ENCODE assay signal across 24 cellular contexts in the genomic region with DNA sequence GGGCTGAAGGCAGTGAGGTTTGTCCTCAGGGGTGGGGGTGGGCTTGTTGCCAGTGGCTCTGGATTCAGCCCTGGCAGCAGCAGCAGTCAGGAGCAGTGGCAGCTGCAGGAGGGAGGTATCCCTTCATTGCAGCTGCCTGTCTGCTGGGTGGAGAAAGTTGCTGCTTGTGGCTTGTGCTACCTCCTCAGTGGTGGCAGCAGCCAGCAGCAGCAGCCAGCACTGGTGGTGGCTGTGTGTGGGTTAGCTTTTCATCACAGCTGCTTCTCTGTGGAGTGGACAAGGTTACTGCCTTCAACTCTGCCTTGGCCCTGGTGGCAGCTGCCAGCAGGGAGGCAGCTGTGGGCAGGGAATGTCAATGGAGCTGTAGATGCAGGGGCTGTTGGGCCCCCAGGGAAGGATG.
"Had no signal": no experiment of that assay in that cellular context is flagged by ENCODE, and none has a peak within 500 bp of the region (broad histone marks: within the 10 kb centered on the region; RNA-seq: fewer than 3 reads in every experiment).

No MANE protein-coding gene starts in this region.

- H3K36me3 ChIP-seq: esophagus muscularis mucosa, gastrocnemius medialis, heart right ventricle, neutrophil, suprapubic skin, thyroid gland had no signal

- H3K9me3 ChIP-seq: gastrocnemius medialis, neutrophil, psoas muscle, thyroid gland had no signal

- H3K27me3 ChIP-seq: esophagus muscularis mucosa, gastrocnemius medialis, neutrophil, suprapubic skin, thyroid gland had no signal

- DNase-seq: cerebellar nuclear complex; effector memory CD8-positive, alpha-beta T cell; gastrocnemius medialis; heart right ventricle; islet precursor cell; mammary epithelial cell; naive B cell; nephron progenitor cell; psoas muscle; retina; stimulated activated CD4-positive, alpha-beta T cell treated with anti-CD3 and anti-CD28 coated beads, Interleukin-2, amount 100 ng/mL, for 24 hours; stimulated activated CD4-positive, alpha-beta T cell treated with anti-CD3 and anti-CD28 coated beads, Interleukin-4, amount 100 ng/mL, for 4 hours; stimulated activated naive B cell treated with anti-CD40 and anti-IgM and Interleukin-4, amounts not matched to agents 10 μg/mL and 1 μg/mL and 100 μg/mL, for 72 hours; thyroid gland had no signal

- ATAC-seq: effector memory CD8-positive, alpha-beta T cell; gastrocnemius medialis; heart right ventricle; left lobe of liver; psoas muscle; sciatic nerve; stimulated activated naive B cell treated with anti-CD40 and anti-IgM and Interleukin-4, amounts not matched to agents 10 μg/mL and 1 μg/mL and 100 μg/mL, for 72 hours had no signal

- H3K27ac Mint-ChIP-seq: dendritic cell treated with granulocyte-macrophage colony-stimulating factor and Interleukin-4, amounts not matched to agents 40 ng/mL and 50 ng/mL, for 4 days; effector memory CD8-positive, alpha-beta T cell; mesothelial cell of epicardium; naive B cell; nephron progenitor cell; stimulated activated naive B cell treated with anti-CD40 and anti-IgM and Interleukin-4, amounts not matched to agents 10 μg/mL and 1 μg/mL and 100 μg/mL, for 72 hours; type B pancreatic cell had no signal

- H3K36me3 Mint-ChIP-seq: type B pancreatic cell had no signal

- H3K27me3 Mint-ChIP-seq: dendritic cell treated with granulocyte-macrophage colony-stimulating factor and Interleukin-4, amounts not matched to agents 40 ng/mL and 50 ng/mL, for 4 days; type B pancreatic cell had no signal

- H3K4me3 Mint-ChIP-seq: dendritic cell treated with granulocyte-macrophage colony-stimulating factor and Interleukin-4, amounts not matched to agents 40 ng/mL and 50 ng/mL, for 4 days; effector memory CD8-positive, alpha-beta T cell; mesothelial cell of epicardium; naive B cell; nephron progenitor cell; stimulated activated naive B cell treated with anti-CD40 and anti-IgM and Interleukin-4, amounts not matched to agents 10 μg/mL and 1 μg/mL and 100 μg/mL, for 72 hours; type B pancreatic cell had no signal

- H3K4me3 ChIP-seq: esophagus muscularis mucosa, gastrocnemius medialis, heart right ventricle, psoas muscle, skin epidermis, suprapubic skin, thyroid gland had no signal

- H3K4me1 Mint-ChIP-seq: naive B cell; nephron progenitor cell; stimulated activated naive B cell treated with anti-CD40 and anti-IgM and Interleukin-4, amounts not matched to agents 10 μg/mL and 1 μg/mL and 100 μg/mL, for 72 hours had no signal

- H3K27ac ChIP-seq: epithelial cell of prostate, esophagus muscularis mucosa, gastrocnemius medialis, heart right ventricle, neutrophil, psoas muscle, skin epidermis, suprapubic skin, thyroid gland had no signal

- H3K4me1 ChIP-seq: esophagus muscularis mucosa, gastrocnemius medialis, heart right ventricle, psoas muscle, suprapubic skin, thyroid gland had no signal
